ENCODE assay signal across 13 cellular contexts in the genomic region with DNA sequence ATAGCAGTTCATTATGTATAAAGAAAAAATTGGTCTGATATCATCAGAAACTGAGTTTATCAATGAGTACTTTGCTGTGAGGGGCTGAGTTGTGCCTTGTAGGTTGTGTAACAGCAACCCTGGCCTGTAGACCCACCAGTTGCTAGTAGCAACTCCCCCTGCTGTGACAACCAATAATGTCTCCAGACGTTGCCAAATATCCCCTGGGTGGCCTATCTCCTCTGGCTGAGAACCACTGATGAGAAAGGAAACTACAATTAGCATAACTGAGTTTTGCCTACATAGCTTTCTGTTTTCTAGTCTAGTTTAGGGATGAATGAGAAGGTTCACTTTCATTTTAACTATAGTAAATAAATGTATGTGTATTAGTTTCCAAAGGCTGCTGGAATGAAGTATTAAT.
DNase-seq lines count a peak whose midpoint lies in the region; ATAC-seq, FAIRE-seq and TF ChIP-seq lines count a peak whose summit lies in the region.
"Had no signal": no experiment of that assay in that cellular context is flagged by ENCODE, and none has a peak within 500 bp of the region (broad histone marks: within the 10 kb centered on the region; RNA-seq: fewer than 3 reads in every experiment).

No MANE protein-coding gene starts in this region.

- no peak for TF ChIP-seq RAD21 in GM12878 (IDR thresholded peaks at IDR 0.05; ENCODE audit: insufficient read depth, low read depth, low read length)

- WGBS in GM12878 (ENCODE audit: insufficient coverage, insufficient replicate concordance, low lambda C conversion rate, missing lambda C conversion rate): 0% methylated on average over 1 of the region's 1 CpG
- WGBS in hepatocyte (ENCODE audit: low lambda C conversion rate, missing lambda C conversion rate): 50% methylated on average over 1 of the region's 1 CpG
- WGBS in adrenal gland, 4 donors: 8 to 25% (median 13%) methylated on average over 1 of the region's 1 CpG

- H3K79me2 ChIP-seq in GM12878 (ENCODE audit: control insufficient read depth, insufficient read depth, low read length) (no peaks in the 10 kb centered on the region), hepatocyte (no peaks in the 10 kb centered on the region)

- no peak overlapping the region for H2AFZ ChIP-seq in GM12878 (ENCODE audit: control insufficient read depth, low read depth, low read length)
- H2AFZ ChIP-seq in hepatocyte: no peak overlapping the region

- peak; percentile 91 for ATAC-seq in GM19023 (IDR thresholded peaks at IDR 0.05; ENCODE audit: unreplicated experiment)
- ATAC-seq in GM21515 (IDR thresholded peaks at IDR 0.05; ENCODE audit: unreplicated experiment): peak; percentile 88
- ATAC-seq in HG03097 (IDR thresholded peaks at IDR 0.05; ENCODE audit: low FRiP score, unreplicated experiment): peak; percentile 97
- peak; percentile 73 for ATAC-seq in GM12878
- no peak for ATAC-seq in left lobe of liver
- ATAC-seq: T-cell had no signal

- H3K4me1 ChIP-seq in GM12878 (ENCODE audit: control insufficient read depth, insufficient read depth, low read length): no peaks in the 10 kb centered on the region
- no peaks in the 10 kb centered on the region for H3K4me1 ChIP-seq in hepatocyte (ENCODE audit: insufficient read depth)
- H3K4me1 ChIP-seq in adrenal gland (replicated peaks in 1 of 2): no peaks in the 10 kb centered on the region
- H3K4me1 ChIP-seq: tibial artery had no signal

- H3K27me3 ChIP-seq in GM12878 (replicated peaks in 1 of 2; ENCODE audit: control insufficient read depth in 2 of 2, insufficient read depth in 2 of 2, low read length in 1 of 2): no peaks in the 10 kb centered on the region
- H3K27me3 ChIP-seq in hepatocyte: no peaks in the 10 kb centered on the region
- no peaks in the 10 kb centered on the region for H3K27me3 ChIP-seq in adrenal gland
- H3K27me3 ChIP-seq: tibial artery had no signal

- H4K20me1 ChIP-seq in GM12878 (ENCODE audit: control insufficient read depth, insufficient read depth): no peaks in the 10 kb centered on the region
- no peaks in the 10 kb centered on the region for H4K20me1 ChIP-seq in hepatocyte (ENCODE audit: insufficient read depth, poor library complexity, severe bottlenecking)

- H3K36me3 ChIP-seq in GM12878 (ENCODE audit: control insufficient read depth in 2 of 2, insufficient read depth in 2 of 2, low read length in 1 of 2) (no peaks in the 10 kb centered on the region), hepatocyte (replicated peaks; ENCODE audit: insufficient read depth, low read depth) (no peaks in the 10 kb centered on the region), adrenal gland (replicated peaks in 1 of 2) (no peaks in the 10 kb centered on the region)
- H3K36me3 ChIP-seq: tibial artery had no signal

- intact Hi-C loops in GM12878 (cut with micrococcal nuclease; ENCODE audit: unreplicated experiment) (no loop called here), adrenal gland (cut with DNase I) (no loop called here)

- no peak overlapping the region for H3K9ac ChIP-seq in GM12878 (ENCODE audit: control insufficient read depth, insufficient read depth, low read length)

- FAIRE-seq in GM12878 (lab: Jason Lieb, UNC) (no peak), RCC 7860 (lab: Jason Lieb, UNC) (no peak)

- no peak for TF ChIP-seq EP300 in GM12878 (IDR thresholded peaks at IDR 0.05; ENCODE audit: borderline replicate concordance in 1 of 2, control insufficient read depth in 1 of 2, low read depth in 2 of 2, low read length in 2 of 2)

- no peaks in the 10 kb centered on the region for H3K9me2 ChIP-seq in hepatocyte (replicated peaks; ENCODE audit: insufficient read depth)

- RAD21 ChIA-PET in GM12878 (lab: Charles Lee; ENCODE audit: unreplicated experiment): no interaction called here

- H3K9me3 ChIP-seq in GM12878 (replicated peaks; ENCODE audit: control insufficient read depth, insufficient read depth, low read length): no peaks in the 10 kb centered on the region
- no peaks in the 10 kb centered on the region for H3K9me3 ChIP-seq in hepatocyte (ENCODE audit: low read depth)
- H3K9me3 ChIP-seq in adrenal gland (replicated peaks in 1 of 3): no peaks in the 10 kb centered on the region

- H3K4me3 ChIP-seq in GM12878 (no peak overlapping the region), hepatocyte (no peak overlapping the region), adrenal gland (no peak overlapping the region)
- H3K4me3 ChIP-seq: tibial artery had no signal

- H3K4me2 ChIP-seq in GM12878 (ENCODE audit: control insufficient read depth, insufficient read depth) (no peak overlapping the region), hepatocyte (no peak overlapping the region)

- in situ Hi-C loops in GM12878 (cut with MboI): no loop called here

- no TSS peak for BruUV-seq in GM12878 (replicated peaks; lab: Mats Ljungman, UMichigan)

- CTCF ChIA-PET in GM12878 (lab: Yijun Ruan, JAX): interaction anchor here (0.8 kb wide), 1 partner anchor 25 kb away, joined by 3 read pairs; no protein-coding TSS in a partner anchor

- TF ChIP-seq CTCF in GM12878 (IDR thresholded peaks at IDR 0.05 in 2 of 3, conservative IDR thresholded peaks at IDR 0.05 in 1 of 3; ENCODE audit: control insufficient read depth in 2 of 3, extremely low read depth in 1 of 3, insufficient read depth in 1 of 3, low read depth in 3 of 3, low read length in 3 of 3) (no peak), hepatocyte (IDR thresholded peaks at IDR 0.05; ENCODE audit: poor library complexity) (no peak), adrenal gland (IDR thresholded peaks at IDR 0.05) (no peak)

- no peak for TF ChIP-seq POLR2A in GM12878 (IDR thresholded peaks at IDR 0.05; ENCODE audit: low read depth, low read length)
- TF ChIP-seq POLR2A in adrenal gland (IDR thresholded peaks at IDR 0.05): no peak

- SMC1A ChIA-PET in GM12878 (lab: Charles Lee; ENCODE audit: uncharacterized antibody, unreplicated experiment): no interaction called here

- no peak overlapping the region for H3K27ac ChIP-seq in GM12878 (ENCODE audit: control insufficient read depth, insufficient read depth)
- no peak overlapping the region for H3K27ac ChIP-seq in hepatocyte
- H3K27ac ChIP-seq in adrenal gland: no peak overlapping the region
- H3K27ac ChIP-seq: tibial artery had no signal

- POLR2A ChIA-PET in GM12878 (lab: Charles Lee): no interaction called here

- no peak for DNase-seq in GM12878 (ENCODE audit: low read depth, low spot score)
- DNase-seq in hepatocyte (ENCODE audit: low spot score): no peak
- DNase-seq in RCC 7860 (ENCODE audit: low spot score): no peak
- no peak for DNase-seq in left lobe of liver (ENCODE audit: low spot score)
- DNase-seq in adrenal gland: no peak
- DNase-seq: activated T-cell treated with anti-CD3 and anti-CD28 coated beads, Interleukin-2, amount 50 U/mL, for 24 hours; cortex of kidney; NCI-H2227 treated with DMSO at 0.1 percent for 48 hours; T-cell; tibial artery had no signal

TF ChIP-seq in GM12878, 131 proteins besides CTCF, POLR2A, EP300 and RAD21:
- no peak for TF ChIP-seq CBX5 (IDR thresholded peaks at IDR 0.05; ENCODE audit: low read depth)
- TF ChIP-seq KAT2A (conservative IDR thresholded peaks at IDR 0.05; ENCODE audit: control insufficient read depth, low read depth, low read length): no peak
- TF ChIP-seq E2F4 (IDR thresholded peaks at IDR 0.05; ENCODE audit: low read depth, low read length): no peak
- no peak for TF ChIP-seq ZNF384 (IDR thresholded peaks at IDR 0.05; ENCODE audit: borderline replicate concordance, low read depth, low read length)
- no peak for TF ChIP-seq MTA2 (IDR thresholded peaks at IDR 0.05; ENCODE audit: low read depth)
- TF ChIP-seq NR2F1 (conservative IDR thresholded peaks at IDR 0.05): no peak
- no peak for TF ChIP-seq ESRRA (IDR thresholded peaks at IDR 0.05; ENCODE audit: low read length)
- no peak for TF ChIP-seq HDGF (IDR thresholded peaks at IDR 0.05)
